18 cellular contexts compared by ENCODE assay signal in genomic region chr3:161343986-161344385, GRCh38. TPM values are rescaled to one million over a fixed set of nuclear protein-coding genes. Genes with fewer than 3 reads are reported as not detected.
"Had no signal": no experiment of that assay in that cellular context is flagged by ENCODE, and none has a peak within 500 bp of the region (broad histone marks: within the 10 kb centered on the region; RNA-seq: fewer than 3 reads in every experiment).

No MANE protein-coding gene starts in this region.

- DNase-seq: activated B cell treated with CpG ODN at 0.5 μM for 24 hours; activated CD4-positive, alpha-beta T cell treated with anti-CD3 and anti-CD28 coated beads, Interleukin-2, amount 10 ng/mL, durations not matched to agents 7 days and 5 days; activated CD8-positive, alpha-beta memory T cell treated with anti-CD3 and anti-CD28 coated beads for 24 hours; activated gamma-delta T cell treated with Interleukin-2 at 50 U/mL for 16 hours; amniotic stem cell; effector memory CD4-positive, alpha-beta T cell; foreskin keratinocyte; head of caudate nucleus; left colon; midbrain; stimulated activated CD4-positive, alpha-beta T cell treated with anti-CD3 and anti-CD28 coated beads, Interleukin-4, amount 100 ng/mL, for 1 hour; stimulated activated naive B cell treated with anti-CD40 and anti-IgM and Interleukin-4, amounts not matched to agents 10 μg/mL and 1 μg/mL and 100 μg/mL, for 72 hours; transverse colon had no signal

- H3K4me1 ChIP-seq: transverse colon had no signal

- H3K4me3 ChIP-seq: lung, transverse colon had no signal

- H3K27ac ChIP-seq: foreskin keratinocyte, transverse colon had no signal

- H3K36me3 ChIP-seq: transverse colon had no signal

- FAIRE-seq: TTC549 had no signal

- ATAC-seq: foreskin keratinocyte; left colon; stimulated activated naive B cell treated with anti-CD40 and anti-IgM and Interleukin-4, amounts not matched to agents 10 μg/mL and 1 μg/mL and 100 μg/mL, for 72 hours had no signal

- H3K27me3 ChIP-seq: transverse colon had no signal

- H3K9me3 ChIP-seq: transverse colon had no signal

RNA-seq across cellular contexts. Expression of gene SPTSSB, which starts 27.3 kb away (rescaled TPM):
- total RNA-seq: activated B cell treated with CpG ODN at 0.5 μM for 24 hours; activated CD4-positive, alpha-beta T cell treated with anti-CD3 and anti-CD28 coated beads, Interleukin-2, amount 10 ng/mL, durations not matched to agents 7 days and 5 days; foreskin keratinocyte; myocyte; osteocyte; T-helper 2 cell treated with Interferon-gamma antibody and Interleukin-4, amounts not matched to agents 100 ng/mL and 5 ng/mL, for 36 hours had no signal
